15 cellular contexts compared by ENCODE assay signal in the genomic region with DNA sequence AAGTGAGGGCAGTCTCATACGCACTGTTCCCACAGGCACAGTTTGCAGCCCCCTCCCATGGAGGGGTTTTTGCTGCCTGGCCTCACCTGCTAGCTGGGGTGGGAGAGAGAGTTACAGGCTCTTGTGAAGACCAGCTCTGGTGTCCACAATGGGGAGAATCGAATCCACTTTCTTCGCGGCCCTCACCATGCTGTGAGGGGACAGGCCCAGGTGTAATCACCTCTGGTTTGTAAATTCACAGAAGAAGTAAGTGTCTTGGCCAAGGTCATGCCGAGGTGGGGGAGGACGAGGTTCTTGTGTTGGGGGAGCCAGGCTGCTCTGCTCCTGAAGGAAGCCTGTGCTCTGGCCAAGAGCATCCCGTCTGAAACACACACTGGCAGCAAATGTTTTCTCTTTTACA. TPM values are rescaled to one million over a fixed set of nuclear protein-coding genes. Genes with fewer than 3 reads are reported as not detected.
DNase-seq lines count a peak whose midpoint lies in the region; TF ChIP-seq lines count a peak whose summit lies in the region.
"Had no signal": no experiment of that assay in that cellular context is flagged by ENCODE, and none has a peak within 500 bp of the region (broad histone marks: within the 10 kb centered on the region; RNA-seq: fewer than 3 reads in every experiment).

No MANE protein-coding gene starts in this region.

- no peak overlapping the region for H2BK12ac ChIP-seq in H9 (ENCODE audit: insufficient read length, low read depth, low read length)

- H2BK5ac ChIP-seq in H9 (ENCODE audit: insufficient read length, low read length): no peak overlapping the region

- no peaks in the 10 kb centered on the region for H3K36me3 Mint-ChIP-seq in activated CD4-positive, alpha-beta T cell treated with anti-CD3 and anti-CD28 coated beads, Interleukin-2, amount 10 ng/mL, durations not matched to agents 24 days and 14 days (ENCODE audit: low read depth)
- H3K36me3 Mint-ChIP-seq in H9 (ENCODE audit: insufficient read depth in 1 of 3, low read depth in 3 of 3) (no peaks in the 10 kb centered on the region), endodermal cell (ENCODE audit: low read depth) (no peaks in the 10 kb centered on the region), osteocyte (ENCODE audit: unreplicated experiment) (no peaks in the 10 kb centered on the region)

- H4K20me1 ChIP-seq in H9 (ENCODE audit: control insufficient read depth, insufficient read depth, insufficient read length): no peaks in the 10 kb centered on the region

- no peaks in the 10 kb centered on the region for H3K36me3 ChIP-seq in endodermal cell (ENCODE audit: control insufficient read depth, insufficient read depth, low read length)
- no peaks in the 10 kb centered on the region for H3K36me3 ChIP-seq in uterus

- H3K23me2 ChIP-seq in H9 (ENCODE audit: insufficient read length, low read depth, low read length, poor library complexity, severe bottlenecking): no peaks in the 10 kb centered on the region

- H4K91ac ChIP-seq in H9 (ENCODE audit: insufficient read length, low read depth, low read length): no peak overlapping the region

- no peak overlapping the region for H2BK20ac ChIP-seq in H9 (ENCODE audit: low read depth, low read length, poor library complexity, severe bottlenecking)

- no peak for TF ChIP-seq POLR2A in uterus (IDR thresholded peaks at IDR 0.05)

- H3K4me2 ChIP-seq in H9 (ENCODE audit: insufficient read depth, insufficient read length, low read length): no peak overlapping the region
- H3K4me2 ChIP-seq: A549 had no signal

- peak overlapping the region; percentile 24 for H4K5ac ChIP-seq in H9 (ENCODE audit: insufficient read length, low read depth, low read length)

- no peak overlapping the region for H2BK15ac ChIP-seq in H9 (ENCODE audit: low read depth, low read length)

- no peak overlapping the region for H3K27ac Mint-ChIP-seq in activated CD4-positive, alpha-beta T cell treated with anti-CD3 and anti-CD28 coated beads, Interleukin-2, amount 10 ng/mL, durations not matched to agents 24 days and 14 days
- H3K27ac Mint-ChIP-seq in H9 (peak overlapping the region in 2 of 3 experiments; percentile 21 to 31; a peak in 2 of 7 replicates), endodermal cell (no peak overlapping the region), osteocyte (ENCODE audit: unreplicated experiment) (no peak overlapping the region)
- H3K27ac Mint-ChIP-seq: CD4-positive, alpha-beta T cell; HFFc6 had no signal

- H2AK5ac ChIP-seq in H9 (ENCODE audit: insufficient read length, low read length): no peak overlapping the region

- no peak overlapping the region for H2BK120ac ChIP-seq in H9 (ENCODE audit: low read depth, low read length, poor library complexity, severe bottlenecking)

- no peak overlapping the region for H3K4ac ChIP-seq in H9 (ENCODE audit: low read depth, low read length)

- H3K23ac ChIP-seq in H9 (ENCODE audit: insufficient read length, low read depth, low read length): no peak overlapping the region

- H3K14ac ChIP-seq in H9 (ENCODE audit: insufficient read depth, low read length): 0 out of 2 replicates have a peak overlapping the region, but pooled peaks have one; percentile 33

- peak; percentile 43 for DNase-seq in activated CD4-positive, alpha-beta T cell treated with anti-CD3 and anti-CD28 coated beads, Interleukin-2, amount 10 ng/mL, durations not matched to agents 24 days and 14 days
- DNase-seq in activated CD4-positive, alpha-beta T cell treated with anti-CD3 and anti-CD28 coated beads for 1 hour: no peak
- DNase-seq in H9 (no peak), endodermal cell (peak; percentile 63), osteocyte (ENCODE audit: extremely low spot score, unreplicated experiment) (peak; percentile 53), NCI-H345 (lab: John Stamatoyannopoulos, UW) (no peak), NAMALWA (ENCODE audit: low spot score) (no peak), uterus (no peak)
- DNase-seq: AML-193; CD4-positive, alpha-beta T cell had no signal

- no peak overlapping the region for H3K56ac ChIP-seq in H9 (ENCODE audit: insufficient read length, low read depth, low read length)

- no peak overlapping the region for H3K4me3 Mint-ChIP-seq in activated CD4-positive, alpha-beta T cell treated with anti-CD3 and anti-CD28 coated beads, Interleukin-2, amount 10 ng/mL, durations not matched to agents 24 days and 14 days
- H3K4me3 Mint-ChIP-seq in H9 (no peak overlapping the region), endodermal cell (no peak overlapping the region), osteocyte (ENCODE audit: unreplicated experiment) (no peak overlapping the region)
- H3K4me3 Mint-ChIP-seq: CD4-positive, alpha-beta T cell; HFFc6 had no signal

- no peak overlapping the region for H2AFZ ChIP-seq in H9 (ENCODE audit: low read length)

- H3K9ac ChIP-seq in H9 (ENCODE audit: extremely low read depth, insufficient read length, low read length) (no peak overlapping the region), endodermal cell (ENCODE audit: extremely low read depth, low read length, poor library complexity, severe bottlenecking) (no peak overlapping the region)

- H3K18ac ChIP-seq in H9 (ENCODE audit: insufficient read length, low read depth, low read length): peak overlapping the region; percentile 2

- H3K79me1 ChIP-seq in H9 (ENCODE audit: insufficient read depth, low read depth, low read length, poor library complexity, severe bottlenecking): no peaks in the 10 kb centered on the region

- no peaks in the 10 kb centered on the region for H3K27me3 ChIP-seq in H9 (ENCODE audit: insufficient read depth, low read length)
- H3K27me3 ChIP-seq in endodermal cell (ENCODE audit: control insufficient read depth, insufficient read depth, low read length, poor library complexity, severe bottlenecking): no peaks in the 10 kb centered on the region
- no peaks in the 10 kb centered on the region for H3K27me3 ChIP-seq in uterus

- TF ChIP-seq CTCF in H9 (conservative IDR thresholded peaks at IDR 0.05) (no peak), endodermal cell (conservative IDR thresholded peaks at IDR 0.05) (no peak), osteocyte (IDR thresholded peaks at IDR 0.05) (no peak), uterus (IDR thresholded peaks at IDR 0.05) (no peak)

- H3K4me3 ChIP-seq in endodermal cell (ENCODE audit: low read length) (no peak overlapping the region), uterus (no peak overlapping the region)
- H3K4me3 ChIP-seq: A549 had no signal

- H3K4me1 ChIP-seq in H9 (ENCODE audit: insufficient read depth, low read length): peaks cover 3% of the 10 kb centered on the region; the same call in 1 of the 2 replicates
- H3K4me1 ChIP-seq in endodermal cell (ENCODE audit: control insufficient read depth, insufficient read depth, low read length): no peaks in the 10 kb centered on the region
- no peaks in the 10 kb centered on the region for H3K4me1 ChIP-seq in uterus
- H3K4me1 ChIP-seq: A549, Caco-2 had no signal

- H3K79me2 ChIP-seq in H9 (ENCODE audit: insufficient read depth, low read length): 0 out of 2 replicates have a peak, but pooled peaks cover 1% of the 10 kb centered on the region

- H3K27me3 Mint-ChIP-seq in activated CD4-positive, alpha-beta T cell treated with anti-CD3 and anti-CD28 coated beads, Interleukin-2, amount 10 ng/mL, durations not matched to agents 24 days and 14 days: peaks cover 7% of the 10 kb centered on the region
- H3K27me3 Mint-ChIP-seq in H9 (ENCODE audit: low read depth) (peaks cover 9% of the 10 kb centered on the region), endodermal cell (ENCODE audit: insufficient read depth) (no peaks in the 10 kb centered on the region), osteocyte (ENCODE audit: unreplicated experiment) (peaks cover 44% of the 10 kb centered on the region)
- H3K27me3 Mint-ChIP-seq: CD4-positive, alpha-beta T cell had no signal

- no CpG with 5 or more reads among the region's 7 CpGs for WGBS in H9 (ENCODE audit: extremely low coverage, insufficient read length, low lambda C conversion rate)
- 86 to 100% methylated on average over 5 to 7 of the region's 7 CpGs for WGBS in endodermal cell (ENCODE audit: insufficient coverage in 1 of 2, insufficient read length in 1 of 2), 2 experiments

- no peaks in the 10 kb centered on the region for H3K4me1 Mint-ChIP-seq in activated CD4-positive, alpha-beta T cell treated with anti-CD3 and anti-CD28 coated beads, Interleukin-2, amount 10 ng/mL, durations not matched to agents 24 days and 14 days
- H3K4me1 Mint-ChIP-seq in H9: peaks cover 12 to 17% of the 10 kb centered on the region in 2 experiments
- H3K4me1 Mint-ChIP-seq in endodermal cell: peaks cover 4% of the 10 kb centered on the region
- H3K4me1 Mint-ChIP-seq in osteocyte (ENCODE audit: unreplicated experiment): no peaks in the 10 kb centered on the region

- H3K27ac ChIP-seq in H9 (ENCODE audit: insufficient read length, low read depth, low read length) (no peak overlapping the region), endodermal cell (ENCODE audit: low read depth, low read length) (no peak overlapping the region), uterus (no peak overlapping the region)
- H3K27ac ChIP-seq: 22Rv1, A549, C4-2B had no signal

- H3T11ph ChIP-seq in H9 (ENCODE audit: low read length): no peak overlapping the region

- intact Hi-C loops in activated CD4-positive, alpha-beta T cell treated with anti-CD3 and anti-CD28 coated beads, Interleukin-2, amount 10 ng/mL, durations not matched to agents 24 days and 14 days (cut with micrococcal nuclease): no loop called here
- intact Hi-C loops in uterus (cut with DNase I; ENCODE audit: low total_unique reads): no loop called here

- H3K9me3 Mint-ChIP-seq in activated CD4-positive, alpha-beta T cell treated with anti-CD3 and anti-CD28 coated beads, Interleukin-2, amount 10 ng/mL, durations not matched to agents 24 days and 14 days: no peaks in the 10 kb centered on the region
- no peaks in the 10 kb centered on the region for H3K9me3 Mint-ChIP-seq in H9
- H3K9me3 Mint-ChIP-seq in endodermal cell: no peaks in the 10 kb centered on the region
- no peaks in the 10 kb centered on the region for H3K9me3 Mint-ChIP-seq in osteocyte (ENCODE audit: unreplicated experiment)
- H3K9me3 Mint-ChIP-seq: CD4-positive, alpha-beta T cell; HFFc6 had no signal

- no peaks in the 10 kb centered on the region for H3K9me3 ChIP-seq in H9 (ENCODE audit: control insufficient read depth, low read depth, low read length)
- no peaks in the 10 kb centered on the region for H3K9me3 ChIP-seq in endodermal cell (ENCODE audit: control insufficient read depth, low read length)
- H3K9me3 ChIP-seq in uterus: no peaks in the 10 kb centered on the region
- H3K9me3 ChIP-seq: A549, Caco-2 had no signal

- H4K8ac ChIP-seq in H9 (replicated peaks; ENCODE audit: insufficient read length, low read depth, low read length): no peak overlapping the region

RNA-seq across cellular contexts. Expression of gene TEX29, which starts 39.5 kb away (rescaled TPM):
- 0.50 and 0.51 TPM in 2 replicates for total RNA-seq in activated CD4-positive, alpha-beta T cell treated with anti-CD3 and anti-CD28 coated beads, Interleukin-2, amount 10 ng/mL, durations not matched to agents 24 days and 14 days
- total RNA-seq in H9 (2021) (0.33 TPM in 1 of 2 replicates, not detected in the other), endodermal cell (under 1 TPM in 1 of 2 donors, not detected in 1; 0.69 TPM), osteocyte (1.9 TPM in 1 of 2 replicates, not detected in the other), uterus (under 1 TPM in 1 of 4 donors, not detected in 3; 0.91 TPM)
- 0.43 TPM for polyA plus RNA-seq in endodermal cell (2013, experiment 1 of 2)
- polyA plus RNA-seq in endodermal cell (2013, experiment 2 of 2): not detected
- total RNA-seq: Caco-2 had no signal

Comparison
In these comparisons a context has a peak if more than half of its experiments do, and no peak if none do; other contexts are left out.
1. DNase-seq: peak in activated CD4-positive, alpha-beta T cell treated with anti-CD3 and anti-CD28 coated beads, Interleukin-2, amount 10 ng/mL, durations not matched to agents 24 days and 14 days (single experiment), endodermal cell (single experiment) and osteocyte (single experiment); none in activated CD4-positive, alpha-beta T cell treated with anti-CD3 and anti-CD28 coated beads for 1 hour (single experiment), H9 (single experiment), NCI-H345 (single experiment), NAMALWA (single experiment) and uterus (0 of 2).
2. H3K27ac Mint-ChIP-seq: peak in H9 (2 of 3); none in activated CD4-positive, alpha-beta T cell treated with anti-CD3 and anti-CD28 coated beads, Interleukin-2, amount 10 ng/mL, durations not matched to agents 24 days and 14 days (single experiment), endodermal cell (single experiment) and osteocyte (single experiment).